21 cellular contexts compared by ENCODE assay signal in the genomic region with DNA sequence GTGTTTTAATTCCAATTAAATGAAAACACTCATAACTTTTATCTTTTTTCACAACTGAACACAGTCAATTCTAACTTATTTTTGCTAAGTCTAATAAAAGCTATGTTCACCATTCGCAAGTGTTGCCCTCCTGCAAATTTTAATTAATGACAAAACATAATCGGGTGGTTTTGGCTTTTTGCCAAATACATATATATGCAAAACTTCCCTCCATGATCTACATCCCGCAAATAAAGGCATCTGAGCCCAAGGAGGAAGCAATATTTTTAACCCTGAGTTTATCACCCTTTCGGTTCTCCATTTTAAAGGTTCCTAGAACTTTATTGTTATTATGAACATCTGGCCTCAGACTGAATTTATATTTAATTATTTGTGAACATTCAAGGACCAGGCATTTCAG.
DNase-seq lines count a peak whose midpoint lies in the region; ATAC-seq and TF ChIP-seq lines count a peak whose summit lies in the region.
"Had no signal": no experiment of that assay in that cellular context is flagged by ENCODE, and none has a peak within 500 bp of the region (broad histone marks: within the 10 kb centered on the region; RNA-seq: fewer than 3 reads in every experiment).

No MANE protein-coding gene starts in this region.

- H3K9me3 ChIP-seq in Karpas-422 (ENCODE audit: low read length) (no peaks in the 10 kb centered on the region), Peyer's patch (no peaks in the 10 kb centered on the region), stomach (no peaks in the 10 kb centered on the region)

- peak overlapping the region; percentile 53 for H3K4me2 ChIP-seq in Karpas-422 (ENCODE audit: low read depth, low read length, poor library complexity, severe bottlenecking)

- TF ChIP-seq EP300 in stomach (IDR thresholded peaks at IDR 0.05), result no peak

- H3K27ac ChIP-seq in Karpas-422 (ENCODE audit: low read length) (0 out of 2 replicates have a peak overlapping the region, but pooled peaks have one; percentile 12), Peyer's patch (no peak overlapping the region), stomach (no peak overlapping the region)
- H3K27ac ChIP-seq: RWPE1 had no signal

- no peaks in the 10 kb centered on the region for H3K36me3 ChIP-seq in Karpas-422 (ENCODE audit: insufficient read depth, low read length)
- H3K36me3 ChIP-seq in Peyer's patch, result no peaks in the 10 kb centered on the region
- no peaks in the 10 kb centered on the region for H3K36me3 ChIP-seq in stomach

- H3K27me3 ChIP-seq in Karpas-422 (ENCODE audit: low read length) (no peaks in the 10 kb centered on the region), Peyer's patch (no peaks in the 10 kb centered on the region), stomach (no peaks in the 10 kb centered on the region)

- peak; percentile 82 for DNase-seq in Karpas-422
- DNase-seq in MV-4-11 (lab: John Stamatoyannopoulos, UW), result peak; percentile 84
- DNase-seq in NOMO-1 treated with dmso at 0.1 percent for 144 hours (lab: John Stamatoyannopoulos, UW; ENCODE audit: unreplicated experiment), result peak; percentile 40
- DNase-seq in Peyer's patch, result no peak
- no peak for DNase-seq in stomach
- DNase-seq in LoVo (ENCODE audit: low spot score), result no peak
- DNase-seq: Calu3, DND-41, KBM-7, MM.1S, NCI-H1105 treated with DMSO at 0.1 percent for 48 hours, NCI-H146, NCI-H1930, NCI-H2107, NCI-H446 treated with DMSO at 0.1 percent for 48 hours, NCI-H69, SHP77, T-helper 9 cell had no signal

- intact Hi-C loops in stomach (cut with DNase I; ENCODE audit: low total_unique reads), result no loop called here

- TF ChIP-seq CTCF in Peyer's patch (IDR thresholded peaks at IDR 0.05) (no peak), stomach (IDR thresholded peaks at IDR 0.05) (no peak)

- no peaks in the 10 kb centered on the region for H3K79me2 ChIP-seq in Karpas-422 (ENCODE audit: low read length)

- no peak overlapping the region for H3K4me3 ChIP-seq in Karpas-422 (ENCODE audit: low read length)
- no peak overlapping the region for H3K4me3 ChIP-seq in Peyer's patch
- H3K4me3 ChIP-seq in stomach, result no peak overlapping the region

- no peak overlapping the region for H2AFZ ChIP-seq in Karpas-422 (ENCODE audit: low read length)

- H4K20me1 ChIP-seq in Karpas-422 (ENCODE audit: insufficient read depth, low read depth, low read length), result no peaks in the 10 kb centered on the region

- whole genome bisulfite sequencing in stomach, 5 donors, result 75 to 86% (median 80%) methylated on average over 4 of the region's 4 CpGs

- no peak for TF ChIP-seq POLR2A in Peyer's patch (IDR thresholded peaks at IDR 0.05)
- no peak for TF ChIP-seq POLR2A in stomach (IDR thresholded peaks at IDR 0.05)

- no peak for ATAC-seq in HG02623 (IDR thresholded peaks at IDR 0.05; ENCODE audit: unreplicated experiment)
- ATAC-seq: HCT116 had no signal

- H3K9ac ChIP-seq in Karpas-422 (ENCODE audit: low read length), result no peak overlapping the region

- H3K4me1 ChIP-seq in Karpas-422 (ENCODE audit: low read length) (peaks cover 49% of the 10 kb centered on the region), Peyer's patch (peaks cover 0 to 13% (median 0%) of the 10 kb centered on the region in 4 donors), stomach (peaks cover 0 to 13% (median 10%) of the 10 kb centered on the region in 4 donors)

- H3K9me2 ChIP-seq in Karpas-422 (replicated peaks; ENCODE audit: insufficient read depth, low read length), result no peaks in the 10 kb centered on the region

Comparison
In these comparisons a context has a peak if more than half of its experiments do, and no peak if none do; other contexts are left out.
1. DNase-seq: peak in Karpas-422 (single experiment), MV-4-11 (single experiment) and NOMO-1 treated with dmso at 0.1 percent for 144 hours (single experiment); none in Peyer's patch (0 of 3), stomach (single experiment) and LoVo (single experiment).